25 cellular contexts compared by ENCODE assay signal in the genomic region with DNA sequence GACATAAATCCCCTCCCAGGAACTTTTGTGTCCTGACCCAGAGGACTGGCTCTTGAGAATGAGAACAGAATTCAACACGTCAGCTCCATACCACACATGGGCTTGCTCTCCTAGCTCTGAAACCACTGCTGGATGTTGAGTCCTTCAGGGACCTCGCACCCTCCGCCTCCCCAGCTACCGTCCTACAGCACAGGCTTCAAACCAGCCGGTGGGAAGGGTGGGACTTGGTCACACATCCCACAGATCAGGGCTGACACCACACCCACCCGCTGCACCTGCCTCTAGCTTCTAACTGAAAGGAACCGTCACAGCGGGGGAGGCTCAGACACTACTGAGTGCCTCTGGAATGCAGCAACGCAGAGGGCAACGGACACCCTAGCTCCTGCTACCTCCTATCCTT. TPM values are rescaled to one million over a fixed set of nuclear protein-coding genes. Genes with fewer than 3 reads are reported as not detected.
DNase-seq lines count a peak whose midpoint lies in the region; ATAC-seq and TF ChIP-seq lines count a peak whose summit lies in the region.
"Had no signal": no experiment of that assay in that cellular context is flagged by ENCODE, and none has a peak within 500 bp of the region (broad histone marks: within the 10 kb centered on the region; RNA-seq: fewer than 3 reads in every experiment).

No MANE protein-coding gene starts in this region.

- H3K4me1 Mint-ChIP-seq in endothelial cell (ENCODE audit: unreplicated experiment) (no peaks in the 10 kb centered on the region), neural crest cell (no peaks in the 10 kb centered on the region)

- H3K4me3 Mint-ChIP-seq in endothelial cell (ENCODE audit: unreplicated experiment) (peak overlapping the region; percentile 74), neural crest cell (no peak overlapping the region)

- in situ Hi-C loops in ACHN (cut with HindIII; ENCODE audit: low pct_ligation_motif_present, low pct_unique_long_range_greater_than_20kb, low sequenced_read_pairs), result no loop called here

- no peak for ATAC-seq in GM21717 (IDR thresholded peaks at IDR 0.05; ENCODE audit: unreplicated experiment)
- no peak for ATAC-seq in GM19023 (IDR thresholded peaks at IDR 0.05; ENCODE audit: unreplicated experiment)
- ATAC-seq: Panc1 had no signal

- POLR2A ChIA-PET in RWPE1 (lab: Yijun Ruan, JAX; ENCODE audit: low non-redundant PET), result no interaction called here

- CTCF ChIA-PET in RWPE1 (lab: Yijun Ruan, JAX), result interaction anchor here (0.6 kb wide), 2 partner anchors 323 to 537 kb away, joined by 3 read pairs; no protein-coding TSS in a partner anchor

- peak overlapping the region; percentile 25 for H3K27ac ChIP-seq in RWPE1
- H3K27ac ChIP-seq: KMS-11 had no signal

- H3K27ac Mint-ChIP-seq in endothelial cell (ENCODE audit: unreplicated experiment) (no peak overlapping the region), neural crest cell (ENCODE audit: unreplicated experiment) (peak overlapping the region; percentile 47)

- no peak for TF ChIP-seq CTCF in RWPE1 (conservative IDR thresholded peaks at IDR 0.05; ENCODE audit: low read depth)
- no peak for TF ChIP-seq CTCF in endothelial cell (IDR thresholded peaks at IDR 0.05; ENCODE audit: unreplicated experiment)
- no peak for TF ChIP-seq CTCF in neural crest cell (conservative IDR thresholded peaks at IDR 0.05)

- DNase-seq in ACHN (peak; percentile 40), RWPE1 (ENCODE audit: low spot score) (no peak), endothelial cell (ENCODE audit: low spot score) (no peak), neural crest cell (ENCODE audit: low read depth, low spot score) (no peak), MV-4-11 (lab: John Stamatoyannopoulos, UW) (no peak)
- DNase-seq: Calu3, DMS79 treated with DMSO at 0.1 percent for 48 hours, GF-D8, HCEC 1CT, MM.1S, NCI-H1048, NCI-H1417 treated with DMSO at 0.1 percent for 48 hours, NCI-H187, NCI-H2081 treated with DMSO at 0.1 percent for 48 hours, NCI-H2171, NCI-H226, NCI-H510A, NCI-H69, SHP77 treated with DMSO at 0.1 percent for 48 hours had no signal

- H3K27me3 Mint-ChIP-seq in endothelial cell (ENCODE audit: unreplicated experiment) (peaks cover 2% of the 10 kb centered on the region), neural crest cell (ENCODE audit: low read depth) (no peaks in the 10 kb centered on the region)

- H3K36me3 Mint-ChIP-seq in endothelial cell (ENCODE audit: low read depth, unreplicated experiment) (peaks cover 62% of the 10 kb centered on the region), neural crest cell (ENCODE audit: low read depth) (peaks cover 23% of the 10 kb centered on the region)

- H3K9me3 Mint-ChIP-seq in endothelial cell (ENCODE audit: unreplicated experiment) (no peaks in the 10 kb centered on the region), neural crest cell (peaks cover 4% of the 10 kb centered on the region)

RNA-seq across cellular contexts. Expression of a gene that starts 24.0 kb away (rescaled TPM):
- total RNA-seq in endothelial cell (ENCODE audit: unreplicated experiment) (not detected), neural crest cell (not detected in 2 replicates)
- total RNA-seq: Calu3, H1, OCI-LY7 had no signal

RNA-seq across cellular contexts. Expression of a gene that starts 43.8 kb away (rescaled TPM):
- total RNA-seq in endothelial cell (ENCODE audit: unreplicated experiment) (17.2 TPM), neural crest cell (49.7 and 50.9 TPM in 2 replicates)
